In the genomic region with DNA sequence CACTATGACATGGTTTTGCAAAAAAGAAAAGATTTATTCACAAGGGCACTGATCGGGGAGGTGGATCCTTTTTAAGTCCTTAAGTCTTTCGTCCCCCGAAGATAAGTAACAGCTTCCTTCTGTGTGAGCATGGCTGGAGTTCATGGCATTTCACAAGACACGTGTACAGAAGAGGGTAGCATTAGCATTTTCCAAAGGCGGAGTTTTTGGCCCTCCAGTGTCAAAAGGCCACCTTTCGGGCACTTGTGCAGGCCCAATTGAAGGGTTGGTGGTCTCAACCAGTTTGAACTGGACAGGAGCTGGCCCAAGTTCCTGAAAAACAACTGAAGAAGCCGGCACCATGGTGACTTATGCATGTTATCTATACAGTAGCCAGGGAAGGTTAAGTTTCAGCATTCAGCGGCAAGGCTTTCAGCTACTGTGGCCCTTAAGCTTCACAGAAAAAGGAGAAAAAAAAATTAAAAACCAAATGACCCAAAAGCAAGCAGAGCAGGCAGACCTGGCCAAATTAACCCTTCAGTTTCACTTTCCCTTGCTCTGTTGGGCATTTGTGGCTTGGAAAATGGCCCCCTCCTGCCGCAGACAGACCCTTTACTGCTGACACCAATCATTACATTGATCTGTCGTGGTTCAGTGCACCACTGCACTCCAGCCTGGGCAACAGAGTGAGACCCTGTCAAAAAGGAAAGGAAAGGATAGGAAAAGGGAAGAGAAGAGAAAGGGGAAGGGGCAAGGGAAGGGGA, we compare ENCODE assay signal across 15 cellular contexts. TPM values are rescaled to one million over a fixed set of nuclear protein-coding genes. Genes with fewer than 3 reads are reported as not detected.
DNase-seq lines count a peak whose midpoint lies in the region; ATAC-seq and TF ChIP-seq lines count a peak whose summit lies in the region.
"Had no signal": no experiment of that assay in that cellular context is flagged by ENCODE, and none has a peak within 500 bp of the region (broad histone marks: within the 10 kb centered on the region; RNA-seq: fewer than 3 reads in every experiment).

No MANE protein-coding gene starts in this region.

- in situ Hi-C loops in GM23248 (cut with MboI), result no loop called here

- no peaks in the 10 kb centered on the region for H3K9me2 ChIP-seq in GM23248 (ENCODE audit: insufficient read depth)

- DNase-seq in GM23248 (no peak), Peyer's patch (peak in 2 of 3 donors; percentile 5 to 9), left kidney (ENCODE audit: low read depth, low spot score) (peak; percentile 50), spleen (peak; percentile 10), anterior cingulate cortex (lab: John Stamatoyannopoulos, UW) (no peak), breast epithelium (ENCODE audit: low spot score in 2 of 2) (no peak)
- DNase-seq: ACHN; CD8-positive, alpha-beta T cell; DND-41; GDM1; NCI-H1436 treated with DMSO at 0.1 percent for 48 hours; NCI-H226 had no signal

- no peaks in the 10 kb centered on the region for H3K79me2 ChIP-seq in GM23248 (ENCODE audit: insufficient read depth)

- H3K4me1 ChIP-seq in GM23248 (ENCODE audit: insufficient read depth) (no peaks in the 10 kb centered on the region), Peyer's patch (peaks cover 0 to under 1% (median 0%) of the 10 kb centered on the region in 4 donors), spleen (peaks cover 0 to 1% (median 0%) of the 10 kb centered on the region in 6 donors), breast epithelium (no peaks in the 10 kb centered on the region)

- H3K9me3 ChIP-seq in GM23248 (ENCODE audit: low read depth) (no peaks in the 10 kb centered on the region), Peyer's patch (no peaks in the 10 kb centered on the region), spleen (no peaks in the 10 kb centered on the region), breast epithelium (no peaks in the 10 kb centered on the region)

- TF ChIP-seq CTCF in Peyer's patch (IDR thresholded peaks at IDR 0.05) (no peak), spleen (IDR thresholded peaks at IDR 0.05 in 8 of 11, conservative IDR thresholded peaks at IDR 0.05 in 3 of 11) (no peak), breast epithelium (IDR thresholded peaks at IDR 0.05) (no peak)

- no peak overlapping the region for H3K4me2 ChIP-seq in GM23248 (ENCODE audit: unreplicated experiment)

- H3K36me3 ChIP-seq in GM23248 (ENCODE audit: low read depth), result no peaks in the 10 kb centered on the region
- H3K36me3 ChIP-seq in Peyer's patch, result peaks cover 0 to 2% (median 0%) of the 10 kb centered on the region in 3 donors
- H3K36me3 ChIP-seq in spleen, result peaks cover 0 to 4% (median 0%) of the 10 kb centered on the region in 6 donors
- no peaks in the 10 kb centered on the region for H3K36me3 ChIP-seq in breast epithelium

- H4K20me1 ChIP-seq in GM23248 (ENCODE audit: insufficient read depth), result no peaks in the 10 kb centered on the region

- WGBS in GM23248 (ENCODE audit: low coverage in 1 of 2, low lambda C conversion rate in 2 of 2, missing lambda C conversion rate in 2 of 2), 2 experiments, result 59% methylated on average over 10 of the region's 10 CpGs
- WGBS in spleen, 5 donors, result 69 to 84% (median 79%) methylated on average over 10 of the region's 10 CpGs

- no peak for ATAC-seq in SK-N-SH treated with all-trans-retinoic acid at 6 μM for 48 hours
- ATAC-seq: CD8-positive, alpha-beta T cell; Right ventricle myocardium inferior had no signal

- H3K4me3 ChIP-seq in GM23248 (no peak overlapping the region), Peyer's patch (no peak overlapping the region), spleen (no peak overlapping the region), breast epithelium (no peak overlapping the region)
- H3K4me3 ChIP-seq: SK-N-MC had no signal

- no peaks in the 10 kb centered on the region for H3K27me3 ChIP-seq in GM23248 (replicated peaks; ENCODE audit: insufficient read depth)
- H3K27me3 ChIP-seq in Peyer's patch, result no peaks in the 10 kb centered on the region
- H3K27me3 ChIP-seq in spleen (replicated peaks in 1 of 7), result no peaks in the 10 kb centered on the region
- H3K27me3 ChIP-seq in breast epithelium, result no peaks in the 10 kb centered on the region

- intact Hi-C loops in spleen (cut with DNase I; ENCODE audit: low total_unique reads) (no loop called here), breast epithelium (cut with DNase I; ENCODE audit: low total_unique reads) (no loop called here)

- no peak overlapping the region for H3K9ac ChIP-seq in GM23248

- H3K27ac ChIP-seq in GM23248 (no peak overlapping the region), Peyer's patch (no peak overlapping the region), spleen (no peak overlapping the region), breast epithelium (no peak overlapping the region)
- H3K27ac ChIP-seq: SK-N-MC had no signal

- peak overlapping the region; percentile 58; the same call in 1 of the 2 replicates for H2AFZ ChIP-seq in GM23248

- no peak for TF ChIP-seq POLR2A in Peyer's patch (IDR thresholded peaks at IDR 0.05)
- no peak for TF ChIP-seq POLR2A in spleen (IDR thresholded peaks at IDR 0.05)
- no peak for TF ChIP-seq POLR2A in breast epithelium (IDR thresholded peaks at IDR 0.05)

- H3F3A ChIP-seq in GM23248 (ENCODE audit: insufficient read depth), result no peaks in the 10 kb centered on the region

TF ChIP-seq in SK-N-SH treated with all-trans-retinoic acid at 6 μM for 48 hours, 23 proteins besides CTCF, POLR2A, EP300 and RAD21:
- no peak for TF ChIP-seq CSDC2 (CRISPR knock-in tag; IDR thresholded peaks at IDR 0.05)
- TF ChIP-seq ZFP3 (CRISPR knock-in tag; IDR thresholded peaks at IDR 0.05), result no peak
- no peak for TF ChIP-seq ISL1 (CRISPR knock-in tag; IDR thresholded peaks at IDR 0.05)
- TF ChIP-seq ZNF70 (CRISPR knock-in tag; IDR thresholded peaks at IDR 0.05), result no peak
- TF ChIP-seq ESRRG (CRISPR knock-in tag; IDR thresholded peaks at IDR 0.05), result no peak
- no peak for TF ChIP-seq TCF4 (CRISPR knock-in tag; IDR thresholded peaks at IDR 0.05; ENCODE audit: borderline replicate concordance)
- no peak for TF ChIP-seq TSHZ2 (CRISPR knock-in tag; IDR thresholded peaks at IDR 0.05)
- TF ChIP-seq TOX (CRISPR knock-in tag; IDR thresholded peaks at IDR 0.05; ENCODE audit: borderline replicate concordance), result no peak
- TF ChIP-seq BACH2 (CRISPR knock-in tag; IDR thresholded peaks at IDR 0.05; ENCODE audit: borderline replicate concordance), result no peak
- TF ChIP-seq RARB (CRISPR knock-in tag; IDR thresholded peaks at IDR 0.05), result no peak
- no peak for TF ChIP-seq ARNTL (CRISPR knock-in tag; IDR thresholded peaks at IDR 0.05; ENCODE audit: borderline replicate concordance, low read depth)
TF ChIP-seq in SK-N-SH treated with all-trans-retinoic acid at 6 μM for 48 hours: peak in this region for 0.

RNA-seq across cellular contexts. Expression of gene ZNF74, which starts 18.7 kb away (rescaled TPM):
- 8.0 and 11.5 TPM in 2 replicates for total RNA-seq in GM23248 (2014; rRNA removed; shearing (Covaris generic))
- polyA plus RNA-seq in GM23248 (2016; fragmentation: Nextera tagmentation; extraction: Ambion mirVana), result 3.7 TPM in 2 replicates
- 10 to 100 TPM in 2 of 4 donors, 1 to 10 TPM in 2; 2.1 to 12.0 (median 9.3) TPM for total RNA-seq in Peyer's patch
- 10 to 100 TPM in 2 of 7 donors, 1 to 10 TPM in 5; 6.2 to 11.7 (median 7.7) TPM for total RNA-seq in spleen
- 1 to 10 TPM; 3.4 to 5.6 (median 3.5) TPM for polyA plus RNA-seq in spleen
- 10 to 100 TPM in 1 of 3 donors, 1 to 10 TPM in 2; 4.8 to 11.5 (median 10.0) TPM for total RNA-seq in breast epithelium

RNA-seq across cellular contexts. Expression of gene SCARF2, which starts 25.0 kb away (rescaled TPM):
- total RNA-seq in GM23248 (2014; rRNA removed; shearing (Covaris generic)), result 45.6 and 46.9 TPM in 2 replicates
- 7.9 and 10.2 TPM in 2 replicates for polyA plus RNA-seq in GM23248 (2016; fragmentation: Nextera tagmentation; extraction: Ambion mirVana)
- total RNA-seq in Peyer's patch, result 1 to 10 TPM; 3.5 to 8.3 (median 5.2) TPM
- 10 to 100 TPM in 5 of 7 donors, 1 to 10 TPM in 2; 7.1 to 18.0 (median 10.6) TPM for total RNA-seq in spleen
- 1 to 10 TPM; 1.1 to 3.0 (median 1.2) TPM for polyA plus RNA-seq in spleen
- 10 to 100 TPM in 2 of 3 donors, 1 to 10 TPM in 1; 5.3 to 14.7 (median 12.3) TPM for total RNA-seq in breast epithelium

Comparison
In these comparisons a context has a peak if more than half of its experiments do, and no peak if none do; other contexts are left out.
1. DNase-seq: peak in Peyer's patch (2 of 3), left kidney (single experiment) and spleen (single experiment); none in GM23248 (single experiment), anterior cingulate cortex (0 of 58) and breast epithelium (0 of 2).